14 cellular contexts compared by ENCODE assay signal in genomic region chr9:84969736-84970135, GRCh38.
A peak's percentile ranks its signal among the peaks of the same experiment; 100 is the strongest.
DNase-seq lines count a peak whose midpoint lies in the region; ATAC-seq, FAIRE-seq and TF ChIP-seq lines count a peak whose summit lies in the region.
"Had no signal": no experiment of that assay in that cellular context is flagged by ENCODE, and none has a peak within 500 bp of the region (broad histone marks: within the 10 kb centered on the region; RNA-seq: fewer than 3 reads in every experiment).

No MANE protein-coding gene starts in this region.

- CTCF ChIA-PET in A549 (lab: Yijun Ruan, JAX), result interaction anchor here (0.8 to 1.7 kb wide), 3 partner anchors 39 to 289 kb away, joined by 3 to 4 read pairs (median 4); no protein-coding TSS in a partner anchor

- no peak overlapping the region for H3K9ac ChIP-seq in colonic mucosa (ENCODE audit: low read depth in 2 of 2, low read length in 2 of 2)
- H3K9ac ChIP-seq: BLaER1 treated with 17β-estradiol and CSF1 and Interleukin-3, amounts not matched to agents 10 nM and 100 nM had no signal

- TF ChIP-seq EP300 in A549 (IDR thresholded peaks at IDR 0.05), result no peak
- TF ChIP-seq EP300 in transverse colon (IDR thresholded peaks at IDR 0.05; ENCODE audit: low read depth), result no peak

- WGBS in A549 (ENCODE audit: missing lambda C conversion rate), result 77% methylated on average over 2 of the region's 2 CpGs
- WGBS in transverse colon (ENCODE audit: low coverage in 1 of 2), 2 donors, result 69 to 75% methylated on average over 1 to 2 of the region's 2 CpGs

- POLR2A ChIA-PET in A549 (lab: Yijun Ruan, JAX), result interaction anchor here (0.7 kb wide), 1 partner anchor 118 kb away, joined by 4 read pairs; no protein-coding TSS in a partner anchor

- TF ChIP-seq POLR2A in A549 (IDR thresholded peaks at IDR 0.05; ENCODE audit: low read length) (no peak), transverse colon (IDR thresholded peaks at IDR 0.05) (no peak)

- ATAC-seq in A549 (no peak), left colon (peak; percentile 80)
- ATAC-seq: CD8-positive, alpha-beta T cell; GM23338 had no signal

- TF ChIP-seq CTCF in A549 (IDR thresholded peaks at IDR 0.05), result no peak
- no peak for TF ChIP-seq CTCF in colonic mucosa (IDR thresholded peaks at IDR 0.05)
- no peak for TF ChIP-seq CTCF in transverse colon (IDR thresholded peaks at IDR 0.05)

- H3K27ac ChIP-seq in A549 (peak overlapping the region; percentile 63 to 72), colonic mucosa (peak overlapping the region; percentile 34), transverse colon (peak overlapping the region; percentile 36 to 60 (median 46))
- H3K27ac ChIP-seq: BLaER1 treated with 17β-estradiol and CSF1 and Interleukin-3, amounts not matched to agents 10 nM and 100 nM had no signal

- TF ChIP-seq RAD21 in A549 (conservative IDR thresholded peaks at IDR 0.05 in 1 of 2, IDR thresholded peaks at IDR 0.05 in 1 of 2), result no peak

- H3K4me3 ChIP-seq in A549 (no peak overlapping the region), colonic mucosa (no peak overlapping the region), transverse colon (no peak overlapping the region)
- H3K4me3 ChIP-seq: BLaER1 treated with 17β-estradiol and CSF1 and Interleukin-3, amounts not matched to agents 10 nM and 100 nM; GM23338 had no signal

- H3K27me3 ChIP-seq in colonic mucosa (no peaks in the 10 kb centered on the region), transverse colon (no peaks in the 10 kb centered on the region)
- H3K27me3 ChIP-seq: BLaER1 treated with 17β-estradiol and CSF1 and Interleukin-3, amounts not matched to agents 10 nM and 100 nM had no signal

- no peaks in the 10 kb centered on the region for H3K9me3 ChIP-seq in A549
- H3K9me3 ChIP-seq in colonic mucosa, result no peaks in the 10 kb centered on the region
- no peaks in the 10 kb centered on the region for H3K9me3 ChIP-seq in transverse colon
- H3K9me3 ChIP-seq: BLaER1 treated with 17β-estradiol and CSF1 and Interleukin-3, amounts not matched to agents 10 nM and 100 nM had no signal

- peak overlapping the region; percentile 37 for H3K4me2 ChIP-seq in A549
- H3K4me2 ChIP-seq: BLaER1 treated with 17β-estradiol and CSF1 and Interleukin-3, amounts not matched to agents 10 nM and 100 nM; GM23338 had no signal

- no peaks in the 10 kb centered on the region for H3K36me3 ChIP-seq in colonic mucosa
- no peaks in the 10 kb centered on the region for H3K36me3 ChIP-seq in transverse colon
- H3K36me3 ChIP-seq: BLaER1 treated with 17β-estradiol and CSF1 and Interleukin-3, amounts not matched to agents 10 nM and 100 nM had no signal

- no peak for DNase-seq in A549 (ENCODE audit: low read depth in 1 of 2, low spot score in 1 of 2)
- no peak for DNase-seq in colonic mucosa
- DNase-seq in left colon, result no peak
- no peak for DNase-seq in transverse colon
- DNase-seq in activated effector memory CD4-positive, alpha-beta T cell treated with Interleukin-2 at 50 U/mL for 16 hours, result no peak
- DNase-seq in stimulated activated naive CD4-positive, alpha-beta T cell (lab: John Stamatoyannopoulos, UW), result no peak
- DNase-seq in epidermal melanocyte (ENCODE audit: insufficient read length, low spot score), result no peak
- DNase-seq: 8988T; CD8-positive, alpha-beta T cell; DMS79 treated with DMSO at 0.1 percent for 48 hours; GF-D8; HCEC 1CT had no signal

- in situ Hi-C loops in transverse colon (cut with MboI; ENCODE audit: low pct_ligation_motif_present in 1 of 4, low pct_unique_long_range_greater_than_20kb in 1 of 4, low sequenced_read_pairs in 3 of 4), result loop anchor here in 3 of 4 donors (25.0 kb wide), 3 partner anchors 168 to 557 kb away; no protein-coding TSS in a partner anchor

- peaks cover 29% of the 10 kb centered on the region for H3K4me1 ChIP-seq in A549
- H3K4me1 ChIP-seq in colonic mucosa, result no peaks in the 10 kb centered on the region
- peaks cover 0 to 16% (median 9%) of the 10 kb centered on the region in 4 donors for H3K4me1 ChIP-seq in transverse colon
- H3K4me1 ChIP-seq: BLaER1 treated with 17β-estradiol and CSF1 and Interleukin-3, amounts not matched to agents 10 nM and 100 nM had no signal

- intact Hi-C loops in colonic mucosa (cut with DNase I) (no loop called here), left colon (cut with DNase I, micrococcal nuclease) (no loop called here), transverse colon (cut with DNase I; ENCODE audit: low total_unique reads) (no loop called here)

- no peak for FAIRE-seq in A549 (lab: Jason Lieb, UNC)

TF ChIP-seq in A549, 52 proteins besides CTCF, POLR2A, EP300 and RAD21:
- no peak for TF ChIP-seq HMGXB4 (CRISPR knock-in tag; IDR thresholded peaks at IDR 0.05; ENCODE audit: borderline replicate concordance)
- no peak for TF ChIP-seq HDAC2 (IDR thresholded peaks at IDR 0.05)
- TF ChIP-seq ZFP36 (IDR thresholded peaks at IDR 0.05; ENCODE audit: borderline replicate concordance, partially characterized antibody), result no peak
- no peak for TF ChIP-seq SREBF2 (IDR thresholded peaks at IDR 0.05)
- no peak for TF ChIP-seq ZNF302 (CRISPR knock-in tag; IDR thresholded peaks at IDR 0.05)
- TF ChIP-seq EHMT2 (IDR thresholded peaks at IDR 0.05; ENCODE audit: low read depth), result no peak
- no peak for TF ChIP-seq ELK1 (IDR thresholded peaks at IDR 0.05; ENCODE audit: low read depth, low read length)
- TF ChIP-seq NFE2L2 (conservative IDR thresholded peaks at IDR 0.05; ENCODE audit: low read length), result no peak
- TF ChIP-seq MAX (IDR thresholded peaks at IDR 0.05), result no peak
- no peak for TF ChIP-seq RARB (CRISPR knock-in tag; IDR thresholded peaks at IDR 0.05)
- no peak for TF ChIP-seq FOXS1 (CRISPR knock-in tag; IDR thresholded peaks at IDR 0.05)
- no peak for TF ChIP-seq ATOH8 (CRISPR knock-in tag; IDR thresholded peaks at IDR 0.05; ENCODE audit: low read depth)
